Comparison of ENCODE assay signal across 9 cellular contexts in the genomic region with DNA sequence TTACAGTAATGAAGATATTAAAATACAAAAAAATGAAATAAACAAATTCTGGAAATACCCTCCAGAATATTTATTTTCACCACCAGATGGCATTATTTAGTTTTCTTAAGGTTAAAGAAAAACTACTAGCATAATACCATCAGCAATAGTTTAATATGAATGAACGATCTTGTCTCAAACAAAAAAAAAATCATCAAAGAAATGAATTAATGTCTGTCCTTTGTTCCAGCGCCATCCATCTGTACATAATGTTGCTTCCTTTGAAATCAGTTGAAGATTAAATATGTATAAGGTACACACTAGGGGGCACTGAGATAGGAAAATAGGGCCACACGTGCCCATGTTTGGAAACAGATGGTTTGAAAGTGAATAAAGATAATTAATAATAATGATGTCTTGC.
DNase-seq lines count a peak whose midpoint lies in the region; ATAC-seq and TF ChIP-seq lines count a peak whose summit lies in the region.
"Had no signal": no experiment of that assay in that cellular context is flagged by ENCODE, and none has a peak within 500 bp of the region (broad histone marks: within the 10 kb centered on the region; RNA-seq: fewer than 3 reads in every experiment).

No MANE protein-coding gene starts in this region.

- peak; percentile 46 for DNase-seq in COR-L47 (lab: John Stamatoyannopoulos, UW)
- DNase-seq in RWPE2 (ENCODE audit: low spot score): no peak
- DNase-seq in foreskin melanocyte: peak; percentile 11
- no peak for DNase-seq in activated CD4-positive, alpha-beta T cell treated with anti-CD3 and anti-CD28 coated beads, Interleukin-2, amount 50 U/mL, for 48 hours

- no peak overlapping the region for H3K27ac ChIP-seq in RWPE2 (ENCODE audit: poor library complexity, severe bottlenecking)
- H3K27ac ChIP-seq: HL-60 had no signal

- H3K4me3 ChIP-seq in RWPE2 (ENCODE audit: severe bottlenecking): no peak overlapping the region

- peak; percentile 49 for TF ChIP-seq RAD21 in Ishikawa (IDR thresholded peaks at IDR 0.05; ENCODE audit: low read depth)

- peaks cover 9% of the 10 kb centered on the region for H3K27me3 ChIP-seq in RWPE2 (ENCODE audit: insufficient read depth, poor library complexity, severe bottlenecking)

- TF ChIP-seq EP300 in Ishikawa (IDR thresholded peaks at IDR 0.05; ENCODE audit: borderline replicate concordance): no peak

- no peaks in the 10 kb centered on the region for H3K9me3 ChIP-seq in RWPE2 (ENCODE audit: severe bottlenecking)

- H3K4me1 ChIP-seq in RWPE2 (ENCODE audit: insufficient read depth, poor library complexity, severe bottlenecking): no peaks in the 10 kb centered on the region

- TF ChIP-seq CTCF in RWPE2 (IDR thresholded peaks at IDR 0.05; ENCODE audit: poor library complexity, severe bottlenecking): peak; percentile 84

- ATAC-seq in RWPE2 (ENCODE audit: low read depth): peak; percentile 25; the same call in 1 of the 3 replicates
- no peak for ATAC-seq in HG03025 (IDR thresholded peaks at IDR 0.05; ENCODE audit: low FRiP score, unreplicated experiment)
- ATAC-seq in GM18502 (IDR thresholded peaks at IDR 0.05; ENCODE audit: poor library complexity, unreplicated experiment): no peak
- ATAC-seq in HG02884 (IDR thresholded peaks at IDR 0.05; ENCODE audit: unreplicated experiment): no peak

- H3K36me3 ChIP-seq in RWPE2 (ENCODE audit: low read depth): no peaks in the 10 kb centered on the region

TF ChIP-seq in Ishikawa, 13 proteins besides CTCF, POLR2A, EP300 and RAD21:
- no peak for TF ChIP-seq CREB1 (IDR thresholded peaks at IDR 0.05; ENCODE audit: low read depth)
- TF ChIP-seq ZBTB7A (IDR thresholded peaks at IDR 0.05; ENCODE audit: low read depth): no peak
- TF ChIP-seq EGR1 (IDR thresholded peaks at IDR 0.05): no peak
- TF ChIP-seq FOXM1 (IDR thresholded peaks at IDR 0.05; ENCODE audit: borderline replicate concordance, low read depth): no peak
- TF ChIP-seq USF1 (IDR thresholded peaks at IDR 0.05): no peak
- TF ChIP-seq YY1 (IDR thresholded peaks at IDR 0.05; ENCODE audit: low read depth): no peak
- no peak for TF ChIP-seq TAF1 (IDR thresholded peaks at IDR 0.05; ENCODE audit: low read depth)
- TF ChIP-seq CEBPB (IDR thresholded peaks at IDR 0.05): no peak
- TF ChIP-seq TEAD4 (IDR thresholded peaks at IDR 0.05): no peak
- TF ChIP-seq TCF12 (IDR thresholded peaks at IDR 0.05; ENCODE audit: low read depth): no peak
- no peak for TF ChIP-seq NFIC (IDR thresholded peaks at IDR 0.05)
- TF ChIP-seq, protein P1, sequence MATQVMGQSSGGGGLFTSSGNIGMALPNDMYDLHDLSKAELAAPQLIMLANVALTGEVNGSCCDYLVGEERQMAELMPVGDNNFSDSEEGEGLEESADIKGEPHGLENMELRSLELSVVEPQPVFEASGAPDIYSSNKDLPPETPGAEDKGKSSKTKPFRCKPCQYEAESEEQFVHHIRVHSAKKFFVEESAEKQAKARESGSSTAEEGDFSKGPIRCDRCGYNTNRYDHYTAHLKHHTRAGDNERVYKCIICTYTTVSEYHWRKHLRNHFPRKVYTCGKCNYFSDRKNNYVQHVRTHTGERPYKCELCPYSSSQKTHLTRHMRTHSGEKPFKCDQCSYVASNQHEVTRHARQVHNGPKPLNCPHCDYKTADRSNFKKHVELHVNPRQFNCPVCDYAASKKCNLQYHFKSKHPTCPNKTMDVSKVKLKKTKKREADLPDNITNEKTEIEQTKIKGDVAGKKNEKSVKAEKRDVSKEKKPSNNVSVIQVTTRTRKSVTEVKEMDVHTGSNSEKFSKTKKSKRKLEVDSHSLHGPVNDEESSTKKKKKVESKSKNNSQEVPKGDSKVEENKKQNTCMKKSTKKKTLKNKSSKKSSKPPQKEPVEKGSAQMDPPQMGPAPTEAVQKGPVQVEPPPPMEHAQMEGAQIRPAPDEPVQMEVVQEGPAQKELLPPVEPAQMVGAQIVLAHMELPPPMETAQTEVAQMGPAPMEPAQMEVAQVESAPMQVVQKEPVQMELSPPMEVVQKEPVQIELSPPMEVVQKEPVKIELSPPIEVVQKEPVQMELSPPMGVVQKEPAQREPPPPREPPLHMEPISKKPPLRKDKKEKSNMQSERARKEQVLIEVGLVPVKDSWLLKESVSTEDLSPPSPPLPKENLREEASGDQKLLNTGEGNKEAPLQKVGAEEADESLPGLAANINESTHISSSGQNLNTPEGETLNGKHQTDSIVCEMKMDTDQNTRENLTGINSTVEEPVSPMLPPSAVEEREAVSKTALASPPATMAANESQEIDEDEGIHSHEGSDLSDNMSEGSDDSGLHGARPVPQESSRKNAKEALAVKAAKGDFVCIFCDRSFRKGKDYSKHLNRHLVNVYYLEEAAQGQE (IDR thresholded peaks at IDR 0.05; ENCODE audit: low read depth): no peak
- TF ChIP-seq, protein P2, sequence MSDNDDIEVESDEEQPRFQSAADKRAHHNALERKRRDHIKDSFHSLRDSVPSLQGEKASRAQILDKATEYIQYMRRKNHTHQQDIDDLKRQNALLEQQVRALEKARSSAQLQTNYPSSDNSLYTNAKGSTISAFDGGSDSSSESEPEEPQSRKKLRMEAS (IDR thresholded peaks at IDR 0.05): no peak

Comparison
In these comparisons a context has a peak if more than half of its experiments do, and no peak if none do; other contexts are left out.
1. DNase-seq: peak in COR-L47 (single experiment) and foreskin melanocyte (single experiment); none in RWPE2 (single experiment) and activated CD4-positive, alpha-beta T cell treated with anti-CD3 and anti-CD28 coated beads, Interleukin-2, amount 50 U/mL, for 48 hours (0 of 2).